Comparison of ENCODE assay signal across 4 cellular contexts in the genomic region with DNA sequence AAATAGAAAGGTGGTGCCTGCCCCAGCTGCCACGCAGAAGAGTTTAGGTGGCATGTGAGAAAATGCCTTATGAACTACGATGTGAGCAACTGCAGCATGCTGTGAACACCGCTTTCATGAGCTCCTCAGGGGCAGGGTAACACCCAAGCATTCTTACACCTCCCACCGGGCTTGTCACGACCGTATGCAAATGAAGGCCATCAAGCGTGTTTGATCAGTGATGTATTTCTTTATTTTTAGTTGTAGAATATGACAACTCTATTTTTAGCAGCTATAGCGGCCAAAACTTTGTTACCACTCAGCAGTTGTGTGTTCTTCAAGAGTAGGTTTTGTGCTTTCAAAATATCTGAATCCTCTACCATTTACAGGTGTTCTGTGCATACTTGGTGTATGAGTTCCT. TPM values are rescaled to one million over a fixed set of nuclear protein-coding genes. Genes with fewer than 3 reads are reported as not detected.
"Had no signal": no experiment of that assay in that cellular context is flagged by ENCODE, and none has a peak within 500 bp of the region (broad histone marks: within the 10 kb centered on the region; RNA-seq: fewer than 3 reads in every experiment).

No MANE protein-coding gene starts in this region.

RNA-seq across cellular contexts. Expression of a gene that starts 58.1 kb away (rescaled TPM):
- total RNA-seq: activated CD4-positive, alpha-beta T cell treated with anti-CD3 and anti-CD28 coated beads, Interleukin-2, amount 10 ng/mL, durations not matched to agents 7 days and 5 days; activated CD8-positive, alpha-beta T cell treated with anti-CD3 and anti-CD28 coated beads, Interleukin-2, amount 10 ng/mL, durations not matched to agents 7 days and 5 days; activated T-helper 2 cell treated with anti-CD3 and anti-CD28 coated beads, Interferon-gamma antibody, Interleukin-2, Interleukin-4, amounts not matched to agents 10 μg/mL and 5 μg/mL and 100 μg/mL, durations not matched to agents 14 hours and 24 hours and 36 hours; natural killer cell had no signal
